In the genomic region with DNA sequence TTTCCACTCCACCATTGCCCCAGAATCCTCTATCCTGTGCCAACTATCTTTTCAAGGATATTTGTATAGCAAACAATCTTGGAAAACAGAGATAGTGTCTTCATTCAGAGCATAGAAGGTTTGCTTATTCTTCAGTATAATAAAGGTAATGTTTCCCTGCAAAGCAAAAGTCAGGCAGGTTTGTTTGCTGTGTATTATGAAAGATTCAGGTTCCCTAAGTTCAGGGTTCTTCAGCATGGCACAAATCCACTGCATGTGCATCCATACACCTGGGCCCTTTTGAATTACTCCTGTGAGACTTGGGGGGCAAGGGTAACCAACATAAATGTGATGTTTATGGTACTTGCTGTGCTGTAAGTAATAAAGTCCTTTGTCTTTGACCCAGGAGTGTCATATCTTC, we compare ENCODE assay signal across 9 cellular contexts. TPM values are rescaled to one million over a fixed set of nuclear protein-coding genes. Genes with fewer than 3 reads are reported as not detected.
"Had no signal": no experiment of that assay in that cellular context is flagged by ENCODE, and none has a peak within 500 bp of the region (broad histone marks: within the 10 kb centered on the region; RNA-seq: fewer than 3 reads in every experiment).

No MANE protein-coding gene starts in this region.

- FAIRE-seq: G401.6, GM12878, GM12891, GM12892, GM18507, GM19239 had no signal

- ATAC-seq: GM12878 had no signal

- DNase-seq: GDM1, GF-D8 had no signal

- H3K4me3 ChIP-seq: GM12878 had no signal

RNA-seq across cellular contexts. Expression of gene ZC3H12B, which starts 25.2 kb away (rescaled TPM):
- total RNA-seq: G401, GM12878 had no signal

RNA-seq across cellular contexts. Expression of gene ZC4H2, which starts 33.2 kb away (rescaled TPM):
- total RNA-seq: G401 had no signal
